Comparison of ENCODE assay signal across 19 cellular contexts in genomic region chr7:85525661-85526060, GRCh38.
DNase-seq lines count a peak whose midpoint lies in the region; ATAC-seq and TF ChIP-seq lines count a peak whose summit lies in the region.
"Had no signal": no experiment of that assay in that cellular context is flagged by ENCODE, and none has a peak within 500 bp of the region (broad histone marks: within the 10 kb centered on the region; RNA-seq: fewer than 3 reads in every experiment).

No MANE protein-coding gene starts in this region.

- peaks cover 10% of the 10 kb centered on the region for H3F3A ChIP-seq in SK-N-SH (replicated peaks; ENCODE audit: insufficient read depth)
- H3F3A ChIP-seq in PC-3 (ENCODE audit: low read length, unreplicated experiment), result no peaks in the 10 kb centered on the region

- WGBS in SK-N-SH (ENCODE audit: low lambda C conversion rate), result 80% methylated on average over 1 of the region's 1 CpG

- H3K4me1 Mint-ChIP-seq in HFFc6 (ENCODE audit: low read depth) (peaks cover 44% of the 10 kb centered on the region), natural killer cell (no peaks in the 10 kb centered on the region)
- H3K4me1 Mint-ChIP-seq in CD8-positive, alpha-beta T cell (ENCODE audit: low read depth), result no peaks in the 10 kb centered on the region
- H3K4me1 Mint-ChIP-seq in stimulated activated naive CD8-positive, alpha-beta T cell treated with anti-CD3 and anti-CD28 coated beads, Interleukin-15, amount 100 ng/mL, for 72 hours, result no peaks in the 10 kb centered on the region
- H3K4me1 Mint-ChIP-seq: B cell, CD14-positive monocyte had no signal

- H3K27me3 Mint-ChIP-seq in HFFc6 (ENCODE audit: insufficient read depth) (no peaks in the 10 kb centered on the region), natural killer cell (ENCODE audit: low read depth in 2 of 2) (no peaks in the 10 kb centered on the region)
- H3K27me3 Mint-ChIP-seq in CD8-positive, alpha-beta T cell (ENCODE audit: low read depth), result no peaks in the 10 kb centered on the region
- no peaks in the 10 kb centered on the region for H3K27me3 Mint-ChIP-seq in stimulated activated naive CD8-positive, alpha-beta T cell treated with anti-CD3 and anti-CD28 coated beads, Interleukin-15, amount 100 ng/mL, for 72 hours
- H3K27me3 Mint-ChIP-seq: B cell; CD4-positive, alpha-beta T cell had no signal

- H3K9ac ChIP-seq in SK-N-SH (no peak overlapping the region), fibroblast of lung (ENCODE audit: insufficient read depth, low read length) (no peak overlapping the region), PC-3 (ENCODE audit: low read length) (no peak overlapping the region)
- H3K9ac ChIP-seq: BLaER1 treated with 17β-estradiol and CSF1 and Interleukin-3, amounts not matched to agents 10 nM and 100 nM had no signal

- POLR2A ChIA-PET in SK-N-SH (lab: Yijun Ruan, JAX) (no interaction called here), PC-3 (lab: Charles Lee; ENCODE audit: unreplicated experiment) (no interaction called here)
- POLR2A ChIA-PET in CD8-positive, alpha-beta T cell (lab: Charles Lee), result no interaction called here

- BruUV-seq in PC-3 (replicated peaks; lab: Mats Ljungman, UMichigan), result no TSS peak

- TF ChIP-seq EP300 in SK-N-SH (IDR thresholded peaks at IDR 0.05; ENCODE audit: borderline replicate concordance in 1 of 2, low read depth in 1 of 2, low read length in 1 of 2), result no peak

- intact Hi-C loops in PC-3 (cut with micrococcal nuclease) (no loop called here), natural killer cell (cut with micrococcal nuclease) (no loop called here)
- intact Hi-C loops in CD8-positive, alpha-beta T cell (cut with DNase I, micrococcal nuclease), result no loop called here

- no peak for TF ChIP-seq CTCF in SK-N-SH (IDR thresholded peaks at IDR 0.05)
- TF ChIP-seq CTCF in HFFc6 (IDR thresholded peaks at IDR 0.05), result no peak
- TF ChIP-seq CTCF in fibroblast of lung (conservative IDR thresholded peaks at IDR 0.05 in 1 of 2, IDR thresholded peaks at IDR 0.05 in 1 of 2; ENCODE audit: low read depth in 1 of 2, low read length in 2 of 2), result no peak
- no peak for TF ChIP-seq CTCF in PC-3 (conservative IDR thresholded peaks at IDR 0.05; ENCODE audit: low read depth, low read length)
- no peak for TF ChIP-seq CTCF in CD8-positive, alpha-beta T cell (IDR thresholded peaks at IDR 0.05)
- TF ChIP-seq CTCF in natural killer cell (IDR thresholded peaks at IDR 0.05), result no peak

- H3K4me2 ChIP-seq in SK-N-SH, result peak overlapping the region; percentile 18; the same call in 1 of the 2 replicates
- H3K4me2 ChIP-seq in fibroblast of lung (ENCODE audit: extremely low read depth, insufficient read depth, low read length), result peak overlapping the region; percentile 37
- H3K4me2 ChIP-seq in PC-3 (ENCODE audit: low read length), result no peak overlapping the region
- H3K4me2 ChIP-seq: BLaER1 treated with 17β-estradiol and CSF1 and Interleukin-3, amounts not matched to agents 10 nM and 100 nM had no signal

- H3K36me3 Mint-ChIP-seq in HFFc6 (ENCODE audit: low read depth), result no peaks in the 10 kb centered on the region
- H3K36me3 Mint-ChIP-seq in CD8-positive, alpha-beta T cell, result no peaks in the 10 kb centered on the region
- no peaks in the 10 kb centered on the region for H3K36me3 Mint-ChIP-seq in natural killer cell
- H3K36me3 Mint-ChIP-seq: CD14-positive monocyte had no signal

- H3K9me3 Mint-ChIP-seq in HFFc6, result no peaks in the 10 kb centered on the region
- H3K9me3 Mint-ChIP-seq in CD8-positive, alpha-beta T cell, result no peaks in the 10 kb centered on the region
- peaks cover 9% of the 10 kb centered on the region in 2 donors for H3K9me3 Mint-ChIP-seq in natural killer cell
- no peaks in the 10 kb centered on the region for H3K9me3 Mint-ChIP-seq in stimulated activated naive CD8-positive, alpha-beta T cell treated with anti-CD3 and anti-CD28 coated beads, Interleukin-15, amount 100 ng/mL, for 72 hours
- H3K9me3 Mint-ChIP-seq: CD14-positive monocyte; CD4-positive, alpha-beta T cell had no signal

- H2AFZ ChIP-seq in SK-N-SH (ENCODE audit: low read depth) (no peak overlapping the region), fibroblast of lung (ENCODE audit: low read length) (no peak overlapping the region), PC-3 (ENCODE audit: low read length) (no peak overlapping the region)

- H3K9me3 ChIP-seq in SK-N-SH, result no peaks in the 10 kb centered on the region
- H3K9me3 ChIP-seq in fibroblast of lung (ENCODE audit: control insufficient read depth, insufficient read depth, low read depth, low read length), result no peaks in the 10 kb centered on the region
- no peaks in the 10 kb centered on the region for H3K9me3 ChIP-seq in PC-3 (ENCODE audit: low read length)
- H3K9me3 ChIP-seq in CD8-positive, alpha-beta T cell (ENCODE audit: low read length), result no peaks in the 10 kb centered on the region
- H3K9me3 ChIP-seq: BLaER1 treated with 17β-estradiol and CSF1 and Interleukin-3, amounts not matched to agents 10 nM and 100 nM had no signal

- H3K4me1 ChIP-seq in SK-N-SH (ENCODE audit: control insufficient read depth in 1 of 2, insufficient read depth in 2 of 2, low read depth in 1 of 2, low read length in 1 of 2) (peaks cover 0 to 15% of the 10 kb centered on the region in 2 experiments; a peak in 2 of 4 replicates), fibroblast of lung (ENCODE audit: control insufficient read depth, extremely low read depth, insufficient read depth, low read length) (peaks cover 2% of the 10 kb centered on the region), PC-3 (ENCODE audit: insufficient read depth, low read length) (0 out of 2 replicates have a peak, but pooled peaks cover 7% of the 10 kb centered on the region)
- H3K4me1 ChIP-seq in CD8-positive, alpha-beta T cell (ENCODE audit: insufficient read depth, low read length), result no peaks in the 10 kb centered on the region

- TF ChIP-seq RAD21 in SK-N-SH (IDR thresholded peaks at IDR 0.05; ENCODE audit: low read length), result no peak

- no peaks in the 10 kb centered on the region for H3K9me2 ChIP-seq in SK-N-SH
- no peaks in the 10 kb centered on the region for H3K9me2 ChIP-seq in PC-3 (replicated peaks; ENCODE audit: low read length)

- H4K20me1 ChIP-seq in SK-N-SH (ENCODE audit: insufficient read depth), result no peaks in the 10 kb centered on the region
- no peaks in the 10 kb centered on the region for H4K20me1 ChIP-seq in fibroblast of lung (ENCODE audit: control insufficient read depth, extremely low read depth, insufficient read depth, low read length)
- H4K20me1 ChIP-seq in PC-3 (ENCODE audit: low read length), result no peaks in the 10 kb centered on the region
- H4K20me1 ChIP-seq: BLaER1 treated with 17β-estradiol and CSF1 and Interleukin-3, amounts not matched to agents 10 nM and 100 nM had no signal

- H3K79me2 ChIP-seq in SK-N-SH (ENCODE audit: insufficient read depth) (no peaks in the 10 kb centered on the region), fibroblast of lung (ENCODE audit: control insufficient read depth, insufficient read depth, low read length) (no peaks in the 10 kb centered on the region), PC-3 (ENCODE audit: low read length) (no peaks in the 10 kb centered on the region)

- no peak overlapping the region for H3K4me3 ChIP-seq in SK-N-SH (ENCODE audit: low read depth in 2 of 2, low read length in 1 of 2)
- H3K4me3 ChIP-seq in fibroblast of lung (replicated peaks in 1 of 4; ENCODE audit: control extremely low read depth in 1 of 4, insufficient read depth in 1 of 4, low read depth in 3 of 4, low read length in 4 of 4), result no peak overlapping the region
- no peak overlapping the region for H3K4me3 ChIP-seq in PC-3 (ENCODE audit: low read length)
- H3K4me3 ChIP-seq in CD8-positive, alpha-beta T cell (ENCODE audit: low read depth, low read length), result no peak overlapping the region
- H3K4me3 ChIP-seq: BLaER1 treated with 17β-estradiol and CSF1 and Interleukin-3, amounts not matched to agents 10 nM and 100 nM had no signal

- no peak overlapping the region for H3K4me3 Mint-ChIP-seq in HFFc6
- no peak overlapping the region for H3K4me3 Mint-ChIP-seq in CD8-positive, alpha-beta T cell
- H3K4me3 Mint-ChIP-seq in natural killer cell, result no peak overlapping the region
- H3K4me3 Mint-ChIP-seq in stimulated activated naive CD8-positive, alpha-beta T cell treated with anti-CD3 and anti-CD28 coated beads, Interleukin-15, amount 100 ng/mL, for 72 hours, result no peak overlapping the region
- H3K4me3 Mint-ChIP-seq: B cell; CD14-positive monocyte; CD4-positive, alpha-beta T cell had no signal

- 0 out of 2 replicates have a peak overlapping the region, but pooled peaks have one; percentile 18 for H3K27ac Mint-ChIP-seq in HFFc6
- H3K27ac Mint-ChIP-seq in CD8-positive, alpha-beta T cell, result no peak overlapping the region
- H3K27ac Mint-ChIP-seq in natural killer cell, result no peak overlapping the region
- H3K27ac Mint-ChIP-seq in stimulated activated naive CD8-positive, alpha-beta T cell treated with anti-CD3 and anti-CD28 coated beads, Interleukin-15, amount 100 ng/mL, for 72 hours, result no peak overlapping the region
- H3K27ac Mint-ChIP-seq: B cell; CD14-positive monocyte; CD4-positive, alpha-beta T cell had no signal

- no peaks in the 10 kb centered on the region for H3K27me3 ChIP-seq in SK-N-SH (ENCODE audit: insufficient read depth)
- no peaks in the 10 kb centered on the region for H3K27me3 ChIP-seq in fibroblast of lung (ENCODE audit: control insufficient read depth, insufficient read depth, low read length)
- H3K27me3 ChIP-seq in PC-3 (ENCODE audit: low read length), result no peaks in the 10 kb centered on the region
- no peaks in the 10 kb centered on the region for H3K27me3 ChIP-seq in CD8-positive, alpha-beta T cell (ENCODE audit: insufficient read depth, low read length)
- H3K27me3 ChIP-seq: BLaER1 treated with 17β-estradiol and CSF1 and Interleukin-3, amounts not matched to agents 10 nM and 100 nM had no signal

- H3K27ac ChIP-seq in SK-N-SH (ENCODE audit: low read depth in 2 of 2, low read length in 1 of 2) (0 out of 4 replicates have a peak overlapping the region, but pooled peaks of 1 of the 2 experiments have one; percentile 1), fibroblast of lung (ENCODE audit: insufficient read depth, low read length) (no peak overlapping the region), PC-3 (ENCODE audit: low read length) (no peak overlapping the region)
- H3K27ac ChIP-seq in CD8-positive, alpha-beta T cell (ENCODE audit: low read depth, low read length), result no peak overlapping the region
- H3K27ac ChIP-seq: 22Rv1; BLaER1 treated with 17β-estradiol and CSF1 and Interleukin-3, amounts not matched to agents 10 nM and 100 nM had no signal

- DNase-seq in SK-N-SH, result no peak
- no peak for DNase-seq in HFFc6
- DNase-seq in fibroblast of lung (ENCODE audit: low read depth in 2 of 2), result peak in 1 of 2 donors; percentile 40
- DNase-seq in PC-3, result no peak
- DNase-seq in CD8-positive, alpha-beta T cell, result no peak
- DNase-seq in natural killer cell, result no peak
- DNase-seq in stimulated activated naive CD8-positive, alpha-beta T cell treated with anti-CD3 and anti-CD28 coated beads, Interleukin-15, amount 100 ng/mL, for 72 hours, result no peak
- DNase-seq: Calu3; CD4-positive, alpha-beta T cell; COR-L47; DMS53; DMS79 treated with DMSO at 0.1 percent for 48 hours; H7 had no signal

- CTCF ChIA-PET in SK-N-SH (lab: Yijun Ruan, JAX) (interaction anchor here (2.0 kb wide), 2 partner anchors 27 to 29 kb away, joined by 5 to 6 read pairs; no protein-coding TSS in a partner anchor), PC-3 (lab: Charles Lee) (no interaction called here)
- CTCF ChIA-PET in CD8-positive, alpha-beta T cell (lab: Charles Lee), result no interaction called here

- ATAC-seq in SK-N-SH treated with all-trans-retinoic acid at 6 μM for 48 hours (no peak; the same call in 2 of the 3 replicates), PC-3 (no peak; the same call in 1 of the 2 replicates), natural killer cell (no peak)
- ATAC-seq in CD8-positive, alpha-beta T cell, result no peak
- ATAC-seq in stimulated activated naive CD8-positive, alpha-beta T cell treated with anti-CD3 and anti-CD28 coated beads, Interleukin-15, amount 100 ng/mL, for 72 hours, result no peak
- ATAC-seq: HCT116 had no signal

- H3K36me3 ChIP-seq in SK-N-SH (replicated peaks in 1 of 2; ENCODE audit: control insufficient read depth in 1 of 2, insufficient read depth in 2 of 2, low read length in 1 of 2), result no peaks in the 10 kb centered on the region
- H3K36me3 ChIP-seq in fibroblast of lung (ENCODE audit: control insufficient read depth, insufficient read depth, low read length), result no peaks in the 10 kb centered on the region
- no peaks in the 10 kb centered on the region for H3K36me3 ChIP-seq in PC-3 (ENCODE audit: low read depth, low read length)
- no peaks in the 10 kb centered on the region for H3K36me3 ChIP-seq in CD8-positive, alpha-beta T cell (ENCODE audit: insufficient read depth, low read length)
- H3K36me3 ChIP-seq: BLaER1 treated with 17β-estradiol and CSF1 and Interleukin-3, amounts not matched to agents 10 nM and 100 nM had no signal
